ENCODE assay signal across 8 cellular contexts in the genomic region with DNA sequence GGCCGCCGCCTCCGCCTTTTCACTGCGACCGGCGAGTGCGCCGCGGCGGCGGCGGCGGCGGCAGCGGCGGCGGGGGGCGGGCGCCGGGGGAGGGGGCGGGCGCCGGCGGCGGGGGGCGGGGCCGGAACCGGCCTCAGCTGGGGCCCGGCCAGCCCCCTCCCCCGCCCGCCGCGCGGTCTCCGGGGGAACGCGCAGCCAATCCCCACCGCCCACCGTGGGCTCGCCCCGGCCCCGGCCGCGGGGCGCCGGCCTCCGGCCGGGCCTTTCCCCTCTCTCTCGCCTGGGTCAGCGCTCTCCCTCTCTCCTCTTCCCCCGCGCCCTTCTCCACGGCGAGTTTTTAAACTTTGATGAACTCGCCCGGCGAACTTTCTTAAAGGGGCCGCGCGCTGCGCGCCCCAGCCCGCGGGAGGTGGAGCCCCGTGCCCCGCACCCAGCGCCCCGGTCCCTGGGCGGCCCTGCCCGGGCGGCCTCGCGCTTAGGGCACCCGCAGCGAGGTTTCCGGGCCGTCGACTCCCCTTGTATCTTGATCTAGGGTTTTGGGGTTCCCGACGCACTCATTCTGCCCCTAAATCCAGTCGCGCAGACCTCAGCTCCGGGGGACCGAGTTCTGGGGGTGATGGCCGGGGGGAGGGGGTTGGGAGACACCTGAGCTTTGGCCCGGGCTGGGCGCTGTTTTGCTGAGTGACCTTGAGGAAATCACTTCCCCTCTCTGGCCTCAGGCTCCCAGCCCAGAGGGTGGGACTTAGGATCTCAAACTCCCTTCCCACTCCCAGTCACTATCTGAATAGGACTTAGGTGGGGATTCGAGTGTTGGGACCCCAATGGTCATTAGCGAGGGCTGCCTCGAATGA. TPM values are rescaled to one million over a fixed set of nuclear protein-coding genes. Genes with fewer than 3 reads are reported as not detected.
DNase-seq lines count a peak whose midpoint lies in the region; ATAC-seq and TF ChIP-seq lines count a peak whose summit lies in the region.

TSS of gene RBPMS2 (minus strand) at position 39 of the 851 bp plus-strand sequence. CDS start 270 bp downstream, outside the sequence.

- H3K27me3 ChIP-seq in GM06990 (replicated peaks; ENCODE audit: control insufficient read depth, insufficient read depth, low read length) = no peaks in the 10 kb centered on the region; the same call in 1 of the 2 replicates
- H3K27me3 ChIP-seq in esophagus muscularis mucosa = no peaks in the 10 kb centered on the region
- H3K27me3 ChIP-seq in neural cell (ENCODE audit: insufficient read depth, low read depth, low read length) = peaks cover 33% of the 10 kb centered on the region

- H3K9me3 ChIP-seq in esophagus muscularis mucosa (no peaks in the 10 kb centered on the region), neural cell (ENCODE audit: low read length) (no peaks in the 10 kb centered on the region)

- no peak within 1 kb of the TSS for H2AFZ ChIP-seq in neural cell (ENCODE audit: low read depth, low read length)

- TF ChIP-seq RAD21 in neural cell (conservative IDR thresholded peaks at IDR 0.05) = no peak

- no peak within 1 kb of the TSS for H3K9ac ChIP-seq in neural cell (ENCODE audit: low read length)

- intact Hi-C loops in esophagus muscularis mucosa (cut with DNase I) = loop anchor here (2.0 kb wide), 2 partner anchors 27 to 35 kb away; no protein-coding TSS in a partner anchor

- H3F3A ChIP-seq in neural cell (ENCODE audit: insufficient read depth, low read length, poor library complexity, severe bottlenecking) = no peaks in the 10 kb centered on the region

- H3K36me3 ChIP-seq in GM06990 (ENCODE audit: control insufficient read depth, insufficient read depth, low read length) (no peaks in the 10 kb centered on the region), esophagus muscularis mucosa (no peaks in the 10 kb centered on the region), neural cell (ENCODE audit: insufficient read depth, low read length) (no peaks in the 10 kb centered on the region)

- TF ChIP-seq CTCF in GM06990 (IDR thresholded peaks at IDR 0.05; ENCODE audit: insufficient read depth, low read length, poor library complexity, severe bottlenecking) (no peak), esophagus muscularis mucosa (IDR thresholded peaks at IDR 0.05) (no peak), neural cell (IDR thresholded peaks at IDR 0.05; ENCODE audit: poor library complexity, severe bottlenecking) (no peak)

- TF ChIP-seq POLR2A in esophagus muscularis mucosa (IDR thresholded peaks at IDR 0.05; ENCODE audit: low read depth) = no peak

- no peaks in the 10 kb centered on the region for H3K9me2 ChIP-seq in neural cell (ENCODE audit: insufficient read depth, low read length)

- no peaks in the 10 kb centered on the region for H3K79me2 ChIP-seq in neural cell (replicated peaks; ENCODE audit: insufficient read depth, low read length)

- H4K20me1 ChIP-seq in neural cell (ENCODE audit: insufficient read depth) = no peaks in the 10 kb centered on the region

- H3K4me2 ChIP-seq in neural cell (ENCODE audit: low read length) = no peak within 1 kb of the TSS

- whole genome bisulfite sequencing in esophagus muscularis mucosa = under 1% methylated on average over 34 of the region's 90 CpGs

- H3K4me1 ChIP-seq in esophagus muscularis mucosa = peaks cover 20 to 66% (median 53%) of the 10 kb centered on the region in 4 donors

- TF ChIP-seq EP300 in esophagus muscularis mucosa (IDR thresholded peaks at IDR 0.05) (no peak), neural cell (conservative IDR thresholded peaks at IDR 0.05; ENCODE audit: poor library complexity, severe bottlenecking) (no peak)

- DNase-seq in GM06990 (ENCODE audit: extremely low read depth, insufficient read length) (no peak), RPMI7951 (ENCODE audit: low read depth) (peak; percentile 11), esophagus muscularis mucosa (ENCODE audit: extremely low spot score) (no peak), NCI-H446 (lab: John Stamatoyannopoulos, UW) (no peak)
- DNase-seq in activated CD8-positive, alpha-beta memory T cell treated with anti-CD3 and anti-CD28 coated beads, Interleukin-2, amount 50 U/mL, for 48 hours = no peak

- peak within 1 kb of the TSS; percentile 91 to 98 (median 97) for H3K27ac ChIP-seq in esophagus muscularis mucosa (replicated peaks in 1 of 4)
- no peak within 1 kb of the TSS for H3K27ac ChIP-seq in neural cell (ENCODE audit: low read length)

- no peak for ATAC-seq in HG03045 (IDR thresholded peaks at IDR 0.05; ENCODE audit: unreplicated experiment)
- no peak for ATAC-seq in GM21447 (IDR thresholded peaks at IDR 0.05; ENCODE audit: unreplicated experiment)

- H3K4me3 ChIP-seq in GM06990 (replicated peaks; ENCODE audit: low read depth, low read length) (peak within 1 kb of the TSS; percentile 51), esophagus muscularis mucosa (peak within 1 kb of the TSS; percentile 82 to 97 (median 90)), neural cell (ENCODE audit: low read length) (peak within 1 kb of the TSS; percentile 56)

TF ChIP-seq in neural cell, 6 proteins besides CTCF, POLR2A, EP300 and RAD21:
- TF ChIP-seq SMC3 (conservative IDR thresholded peaks at IDR 0.05; ENCODE audit: poor library complexity) (no peak), MXI1 (conservative IDR thresholded peaks at IDR 0.05; ENCODE audit: poor library complexity, severe bottlenecking) (no peak), POLR2AphosphoS5 (IDR thresholded peaks at IDR 0.05) (no peak), TAF1 (IDR thresholded peaks at IDR 0.05; ENCODE audit: low read depth) (no peak), EZH2 (IDR thresholded peaks at IDR 0.05; ENCODE audit: borderline replicate concordance, insufficient read depth, low read length, poor library complexity, severe bottlenecking) (no peak)
- TF ChIP-seq, protein P1, sequence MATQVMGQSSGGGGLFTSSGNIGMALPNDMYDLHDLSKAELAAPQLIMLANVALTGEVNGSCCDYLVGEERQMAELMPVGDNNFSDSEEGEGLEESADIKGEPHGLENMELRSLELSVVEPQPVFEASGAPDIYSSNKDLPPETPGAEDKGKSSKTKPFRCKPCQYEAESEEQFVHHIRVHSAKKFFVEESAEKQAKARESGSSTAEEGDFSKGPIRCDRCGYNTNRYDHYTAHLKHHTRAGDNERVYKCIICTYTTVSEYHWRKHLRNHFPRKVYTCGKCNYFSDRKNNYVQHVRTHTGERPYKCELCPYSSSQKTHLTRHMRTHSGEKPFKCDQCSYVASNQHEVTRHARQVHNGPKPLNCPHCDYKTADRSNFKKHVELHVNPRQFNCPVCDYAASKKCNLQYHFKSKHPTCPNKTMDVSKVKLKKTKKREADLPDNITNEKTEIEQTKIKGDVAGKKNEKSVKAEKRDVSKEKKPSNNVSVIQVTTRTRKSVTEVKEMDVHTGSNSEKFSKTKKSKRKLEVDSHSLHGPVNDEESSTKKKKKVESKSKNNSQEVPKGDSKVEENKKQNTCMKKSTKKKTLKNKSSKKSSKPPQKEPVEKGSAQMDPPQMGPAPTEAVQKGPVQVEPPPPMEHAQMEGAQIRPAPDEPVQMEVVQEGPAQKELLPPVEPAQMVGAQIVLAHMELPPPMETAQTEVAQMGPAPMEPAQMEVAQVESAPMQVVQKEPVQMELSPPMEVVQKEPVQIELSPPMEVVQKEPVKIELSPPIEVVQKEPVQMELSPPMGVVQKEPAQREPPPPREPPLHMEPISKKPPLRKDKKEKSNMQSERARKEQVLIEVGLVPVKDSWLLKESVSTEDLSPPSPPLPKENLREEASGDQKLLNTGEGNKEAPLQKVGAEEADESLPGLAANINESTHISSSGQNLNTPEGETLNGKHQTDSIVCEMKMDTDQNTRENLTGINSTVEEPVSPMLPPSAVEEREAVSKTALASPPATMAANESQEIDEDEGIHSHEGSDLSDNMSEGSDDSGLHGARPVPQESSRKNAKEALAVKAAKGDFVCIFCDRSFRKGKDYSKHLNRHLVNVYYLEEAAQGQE (IDR thresholded peaks at IDR 0.05; ENCODE audit: borderline replicate concordance) = no peak

RNA-seq across cellular contexts. Expression of gene RBPMS2, which starts in this region (rescaled TPM):
- total RNA-seq in RPMI7951 (2014; rRNA removed; shearing (Covaris generic)) = not detected in 2 replicates
- 10 to 100 TPM; 27.2 to 64.1 (median 45.4) TPM for total RNA-seq in esophagus muscularis mucosa
- polyA plus RNA-seq in neural cell = not detected in 2 replicates
- not detected in 2 replicates for polyA minus RNA-seq in neural cell

Comparison
In these comparisons a context has a peak if more than half of its experiments do, and no peak if none do; other contexts are left out.
1. RNA of gene RBPMS2 (total RNA-seq): 27.2 to 64.1 TPM in esophagus muscularis mucosa; not detected in RPMI7951; every median in the first group is over 10 times any median in the second.
2. Peak in DNase-seq in RPMI7951; RNA of the gene not detected or under 1 TPM.
3. Peak in every context shown above with its lines, with median percentiles within 50 percentile points of each other: H3K4me3 ChIP-seq.